28 cellular contexts compared by ENCODE assay signal in the genomic region with DNA sequence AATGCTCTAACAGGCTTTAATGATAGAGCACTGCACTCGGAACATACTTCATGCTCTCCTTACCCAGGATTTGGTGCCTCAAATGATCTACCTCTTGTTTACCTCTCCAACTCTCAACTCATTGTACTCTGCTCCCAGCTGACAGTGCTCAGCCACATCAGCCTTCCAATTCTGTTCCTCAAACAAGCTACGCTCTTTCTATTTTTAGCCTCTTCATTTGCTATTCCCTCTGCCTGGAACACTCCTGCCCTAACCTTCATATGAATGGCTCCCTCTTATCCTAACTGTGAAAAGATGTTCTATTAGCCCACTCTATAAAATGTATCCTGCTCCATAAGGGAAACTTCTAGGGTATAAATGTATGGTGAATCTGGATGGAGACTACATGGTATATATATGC.
"Had no signal": no experiment of that assay in that cellular context is flagged by ENCODE, and none has a peak within 500 bp of the region (broad histone marks: within the 10 kb centered on the region; RNA-seq: fewer than 3 reads in every experiment).

No MANE protein-coding gene starts in this region.

- H3K36me3 ChIP-seq: brain microvascular endothelial cell had no signal

- H3K27ac ChIP-seq: brain microvascular endothelial cell, KMS-11, SJSA1 had no signal

- DNase-seq: activated CD4-positive, alpha-beta T cell treated with anti-CD3 and anti-CD28 coated beads, Interleukin-2, amount 10 ng/mL, durations not matched to agents 24 days and 14 days; activated CD4-positive, alpha-beta T cell treated with anti-CD3 and anti-CD28 coated beads, Interleukin-2, amount 50 U/mL, for 4 hours; activated CD8-positive, alpha-beta T cell treated with anti-CD3 and anti-CD28 coated beads for 36 hours; activated effector memory CD4-positive, alpha-beta T cell treated with anti-CD3 and anti-CD28 coated beads, Interleukin-2, amount 50 U/mL, for 16 hours; activated naive CD4-positive, alpha-beta T cell; activated naive CD4-positive, alpha-beta T cell treated with anti-CD3 and anti-CD28 coated beads, Interleukin-2, amount 50 U/mL, for 16 hours; activated naive CD8-positive, alpha-beta T cell treated with anti-CD3 and anti-CD28 coated beads for 36 hours; activated T-cell treated with anti-CD3 and anti-CD28 coated beads, Interleukin-2, amount 50 U/mL, for 1 hour; activated T-cell treated with anti-CD3 and anti-CD28 coated beads, Interleukin-2, amount 50 U/mL, for 72 hours; amniotic stem cell; aorta; brain microvascular endothelial cell; MM.1S; MV-4-11; NCI-H1092; NCI-H1436 treated with DMSO at 0.1 percent for 48 hours; NCI-H1694 treated with DMSO at 0.1 percent for 48 hours; NCI-H2171 treated with DMSO at 0.1 percent for 48 hours; NCI-H2227 treated with DMSO at 0.1 percent for 48 hours; NCI-H526 treated with DMSO at 0.1 percent for 48 hours; NCI-H774; OCI-M1; SHP77 treated with DMSO at 0.1 percent for 48 hours; SK-N-SH had no signal

- H3K27me3 ChIP-seq: brain microvascular endothelial cell, SJSA1 had no signal

- H3K4me2 ChIP-seq: KMS-11, SK-N-SH had no signal

- H3K4me1 ChIP-seq: SJSA1 had no signal

- H3K4me3 ChIP-seq: SJSA1 had no signal

- FAIRE-seq: TTC549 had no signal

- H3K9ac ChIP-seq: KMS-11, SK-N-SH had no signal

- H3K9me3 ChIP-seq: SJSA1, SK-N-SH had no signal

- ATAC-seq: activated CD8-positive, alpha-beta T cell treated with anti-CD3 and anti-CD28 coated beads for 36 hours; activated T-cell treated with anti-CD3 and anti-CD28 coated beads, Interleukin-2, amount 50 U/mL, for 72 hours; activated T-helper 17 cell treated with anti-CD3 and anti-CD28 coated beads, Interleukin-2, amount 50 U/mL, for 72 hours had no signal
